ENCODE assay signal across 13 cellular contexts in genomic region chr7:84848219-84848973, GRCh38.
"Had no signal": no experiment of that assay in that cellular context is flagged by ENCODE, and none has a peak within 500 bp of the region (broad histone marks: within the 10 kb centered on the region; RNA-seq: fewer than 3 reads in every experiment).

No MANE protein-coding gene starts in this region.

- H3K4me3 Mint-ChIP-seq: activated naive CD4-positive, alpha-beta T cell treated with anti-CD3 and anti-CD28 coated beads, Interleukin-2, amount 10 ng/mL, durations not matched to agents 7 days and 5 days; stimulated activated naive CD8-positive, alpha-beta T cell treated with anti-CD3 and anti-CD28 coated beads, Interleukin-15, amount 100 ng/mL, for 72 hours had no signal

- H3K9me3 Mint-ChIP-seq: activated naive CD4-positive, alpha-beta T cell treated with anti-CD3 and anti-CD28 coated beads, Interleukin-2, amount 10 ng/mL, durations not matched to agents 7 days and 5 days; stimulated activated naive CD8-positive, alpha-beta T cell treated with anti-CD3 and anti-CD28 coated beads, Interleukin-15, amount 100 ng/mL, for 72 hours had no signal

- H3K27me3 Mint-ChIP-seq: activated naive CD4-positive, alpha-beta T cell treated with anti-CD3 and anti-CD28 coated beads, Interleukin-2, amount 10 ng/mL, durations not matched to agents 7 days and 5 days; stimulated activated naive CD8-positive, alpha-beta T cell treated with anti-CD3 and anti-CD28 coated beads, Interleukin-15, amount 100 ng/mL, for 72 hours had no signal

- H3K36me3 ChIP-seq: adrenal gland, upper lobe of right lung had no signal

- H3K27me3 ChIP-seq: adrenal gland, testis, upper lobe of right lung had no signal

- H3K4me1 ChIP-seq: adrenal gland, testis, upper lobe of right lung had no signal

- H3K4me3 ChIP-seq: adrenal gland, testis, upper lobe of right lung had no signal

- ATAC-seq: stimulated activated naive CD8-positive, alpha-beta T cell treated with anti-CD3 and anti-CD28 coated beads, Interleukin-15, amount 100 ng/mL, for 72 hours; upper lobe of right lung had no signal

- DNase-seq: activated CD4-positive, alpha-beta T cell treated with anti-CD3 and anti-CD28 coated beads for 48 hours; activated CD8-positive, alpha-beta memory T cell treated with anti-CD3 and anti-CD28 coated beads for 24 hours; activated naive CD4-positive, alpha-beta T cell treated with anti-CD3 and anti-CD28 coated beads, Interleukin-2, amount 10 ng/mL, durations not matched to agents 7 days and 5 days; adrenal gland; central memory CD4-positive, alpha-beta T cell; cortex of kidney; effector CD8-positive, alpha-beta T cell; hippocampal formation; kidney glomerular epithelial cell; stimulated activated CD4-positive, alpha-beta T cell treated with anti-CD3 and anti-CD28 coated beads, Interleukin-4, amount 100 ng/mL, for 4 hours; stimulated activated naive CD8-positive, alpha-beta T cell treated with anti-CD3 and anti-CD28 coated beads, Interleukin-15, amount 100 ng/mL, for 72 hours; testis; upper lobe of right lung had no signal

- H3K36me3 Mint-ChIP-seq: activated naive CD4-positive, alpha-beta T cell treated with anti-CD3 and anti-CD28 coated beads, Interleukin-2, amount 10 ng/mL, durations not matched to agents 7 days and 5 days had no signal

- H3K27ac ChIP-seq: adrenal gland, testis, upper lobe of right lung had no signal

- H3K4me1 Mint-ChIP-seq: activated naive CD4-positive, alpha-beta T cell treated with anti-CD3 and anti-CD28 coated beads, Interleukin-2, amount 10 ng/mL, durations not matched to agents 7 days and 5 days; stimulated activated naive CD8-positive, alpha-beta T cell treated with anti-CD3 and anti-CD28 coated beads, Interleukin-15, amount 100 ng/mL, for 72 hours had no signal

- H3K9me3 ChIP-seq: adrenal gland, testis, upper lobe of right lung had no signal

- H3K27ac Mint-ChIP-seq: activated naive CD4-positive, alpha-beta T cell treated with anti-CD3 and anti-CD28 coated beads, Interleukin-2, amount 10 ng/mL, durations not matched to agents 7 days and 5 days; stimulated activated naive CD8-positive, alpha-beta T cell treated with anti-CD3 and anti-CD28 coated beads, Interleukin-15, amount 100 ng/mL, for 72 hours had no signal
